ENCODE assay signal across 1 cellular context in genomic region chr18:74266161-74266560, GRCh38.
TF ChIP-seq lines count a peak whose summit lies in the region.

No MANE protein-coding gene starts in this region.

TF ChIP-seq in HepG2, 621 proteins besides CTCF, POLR2A, EP300 and RAD21 (continued from another document):
- TF ChIP-seq PBX2 (CRISPR knock-in tag; IDR thresholded peaks at IDR 0.05) (no peak), POGZ (CRISPR knock-in tag; IDR thresholded peaks at IDR 0.05) (peak; percentile 26; the same call in 1 of the 2 replicates), AGO2 (optimal IDR thresholded peaks at IDR 0.05; ENCODE audit: low read depth, low read length) (no peak), ZNF766 (CRISPR knock-in tag; IDR thresholded peaks at IDR 0.05; ENCODE audit: borderline replicate concordance) (no peak), RNF2 (conservative IDR thresholded peaks at IDR 0.05; ENCODE audit: low read depth) (no peak), ZNF891 (CRISPR knock-in tag; IDR thresholded peaks at IDR 0.05) (no peak), ZNF232 (CRISPR knock-in tag; IDR thresholded peaks at IDR 0.05; ENCODE audit: borderline replicate concordance) (no peak), JUN (CRISPR knock-in tag; IDR thresholded peaks at IDR 0.05) (0 out of 2 replicates have a peak, but pooled peaks have one; percentile 51), KLF15 (CRISPR knock-in tag; IDR thresholded peaks at IDR 0.05; ENCODE audit: borderline replicate concordance) (no peak), PAF1 (CRISPR knock-in tag; IDR thresholded peaks at IDR 0.05) (no peak), KLF11 (CRISPR knock-in tag; IDR thresholded peaks at IDR 0.05) (no peak), ZNF687 (CRISPR knock-in tag; IDR thresholded peaks at IDR 0.05) (no peak), GPN1 (CRISPR knock-in tag; IDR thresholded peaks at IDR 0.05; ENCODE audit: borderline replicate concordance) (no peak), ERF (CRISPR knock-in tag; IDR thresholded peaks at IDR 0.05) (no peak), CREB1 (IDR thresholded peaks at IDR 0.05) (no peak), CREB1 (CRISPR knock-in tag; IDR thresholded peaks at IDR 0.05) (0 out of 2 replicates have a peak, but pooled peaks have one; percentile 30), SCMH1 (CRISPR knock-in tag; IDR thresholded peaks at IDR 0.05; ENCODE audit: borderline replicate concordance) (no peak), SOX6 (IDR thresholded peaks at IDR 0.05) (no peak), SOX6 (CRISPR knock-in tag; IDR thresholded peaks at IDR 0.05) (no peak), KDM4B (CRISPR knock-in tag; IDR thresholded peaks at IDR 0.05) (no peak), ZKSCAN8 (CRISPR knock-in tag; IDR thresholded peaks at IDR 0.05; ENCODE audit: borderline replicate concordance) (no peak), IKZF5 (CRISPR knock-in tag; IDR thresholded peaks at IDR 0.05) (peak; percentile 47; the same call in 1 of the 2 replicates)
- TF ChIP-seq, protein P1, sequence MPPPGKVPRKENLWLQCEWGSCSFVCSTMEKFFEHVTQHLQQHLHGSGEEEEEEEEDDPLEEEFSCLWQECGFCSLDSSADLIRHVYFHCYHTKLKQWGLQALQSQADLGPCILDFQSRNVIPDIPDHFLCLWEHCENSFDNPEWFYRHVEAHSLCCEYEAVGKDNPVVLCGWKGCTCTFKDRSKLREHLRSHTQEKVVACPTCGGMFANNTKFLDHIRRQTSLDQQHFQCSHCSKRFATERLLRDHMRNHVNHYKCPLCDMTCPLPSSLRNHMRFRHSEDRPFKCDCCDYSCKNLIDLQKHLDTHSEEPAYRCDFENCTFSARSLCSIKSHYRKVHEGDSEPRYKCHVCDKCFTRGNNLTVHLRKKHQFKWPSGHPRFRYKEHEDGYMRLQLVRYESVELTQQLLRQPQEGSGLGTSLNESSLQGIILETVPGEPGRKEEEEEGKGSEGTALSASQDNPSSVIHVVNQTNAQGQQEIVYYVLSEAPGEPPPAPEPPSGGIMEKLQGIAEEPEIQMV (CRISPR knock-in tag; IDR thresholded peaks at IDR 0.05; ENCODE audit: low read depth), result peak; percentile 41; the same call in 1 of the 2 replicates
- TF ChIP-seq, protein P2, sequence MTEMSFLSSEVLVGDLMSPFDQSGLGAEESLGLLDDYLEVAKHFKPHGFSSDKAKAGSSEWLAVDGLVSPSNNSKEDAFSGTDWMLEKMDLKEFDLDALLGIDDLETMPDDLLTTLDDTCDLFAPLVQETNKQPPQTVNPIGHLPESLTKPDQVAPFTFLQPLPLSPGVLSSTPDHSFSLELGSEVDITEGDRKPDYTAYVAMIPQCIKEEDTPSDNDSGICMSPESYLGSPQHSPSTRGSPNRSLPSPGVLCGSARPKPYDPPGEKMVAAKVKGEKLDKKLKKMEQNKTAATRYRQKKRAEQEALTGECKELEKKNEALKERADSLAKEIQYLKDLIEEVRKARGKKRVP (CRISPR knock-in tag; IDR thresholded peaks at IDR 0.05), result no peak
TF ChIP-seq in HepG2: peak in this region for 57.
